ENCODE assay signal across 1 cellular context in the genomic region with DNA sequence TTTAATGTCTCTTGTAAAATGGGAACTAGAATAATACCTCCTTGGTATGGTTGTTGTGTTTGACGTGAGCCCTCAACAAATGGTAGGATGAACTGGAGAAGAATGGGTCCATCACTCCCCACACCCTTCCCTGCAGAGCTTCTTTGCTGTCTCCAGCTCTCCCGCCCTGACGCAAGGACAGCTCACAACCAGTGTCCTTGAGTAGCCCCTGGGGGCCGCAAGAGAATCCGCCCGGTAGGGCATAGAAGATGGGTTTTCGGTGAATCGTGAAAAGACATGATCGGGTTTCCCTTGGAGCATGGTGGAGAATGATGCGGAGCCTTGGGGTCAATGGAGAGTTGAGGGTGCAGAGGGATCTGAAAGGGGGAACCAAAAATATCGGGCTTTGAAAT.
TF ChIP-seq lines count a peak whose summit lies in the region.

No MANE protein-coding gene starts in this region.

TF ChIP-seq in WTC11, 78 proteins besides CTCF, POLR2A, EP300 and RAD21 (continued from another document):
- TF ChIP-seq, protein P1, sequence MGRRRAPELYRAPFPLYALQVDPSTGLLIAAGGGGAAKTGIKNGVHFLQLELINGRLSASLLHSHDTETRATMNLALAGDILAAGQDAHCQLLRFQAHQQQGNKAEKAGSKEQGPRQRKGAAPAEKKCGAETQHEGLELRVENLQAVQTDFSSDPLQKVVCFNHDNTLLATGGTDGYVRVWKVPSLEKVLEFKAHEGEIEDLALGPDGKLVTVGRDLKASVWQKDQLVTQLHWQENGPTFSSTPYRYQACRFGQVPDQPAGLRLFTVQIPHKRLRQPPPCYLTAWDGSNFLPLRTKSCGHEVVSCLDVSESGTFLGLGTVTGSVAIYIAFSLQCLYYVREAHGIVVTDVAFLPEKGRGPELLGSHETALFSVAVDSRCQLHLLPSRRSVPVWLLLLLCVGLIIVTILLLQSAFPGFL (CRISPR knock-in tag; IDR thresholded peaks at IDR 0.05; ENCODE audit: borderline replicate concordance): no peak
- no peak for TF ChIP-seq TEAD1 (CRISPR knock-in tag; IDR thresholded peaks at IDR 0.05)
- TF ChIP-seq, protein P2, sequence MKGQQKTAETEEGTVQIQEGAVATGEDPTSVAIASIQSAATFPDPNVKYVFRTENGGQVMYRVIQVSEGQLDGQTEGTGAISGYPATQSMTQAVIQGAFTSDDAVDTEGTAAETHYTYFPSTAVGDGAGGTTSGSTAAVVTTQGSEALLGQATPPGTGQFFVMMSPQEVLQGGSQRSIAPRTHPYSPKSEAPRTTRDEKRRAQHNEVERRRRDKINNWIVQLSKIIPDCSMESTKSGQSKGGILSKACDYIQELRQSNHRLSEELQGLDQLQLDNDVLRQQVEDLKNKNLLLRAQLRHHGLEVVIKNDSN (CRISPR knock-in tag; IDR thresholded peaks at IDR 0.05): no peak
- TF ChIP-seq NR3C1 (CRISPR knock-in tag; conservative IDR thresholded peaks at IDR 0.05; ENCODE audit: low read depth): no peak
- TF ChIP-seq NFATC4 (CRISPR knock-in tag; IDR thresholded peaks at IDR 0.05): no peak
TF ChIP-seq in WTC11: peak in this region for 0.
